In the genomic region with DNA sequence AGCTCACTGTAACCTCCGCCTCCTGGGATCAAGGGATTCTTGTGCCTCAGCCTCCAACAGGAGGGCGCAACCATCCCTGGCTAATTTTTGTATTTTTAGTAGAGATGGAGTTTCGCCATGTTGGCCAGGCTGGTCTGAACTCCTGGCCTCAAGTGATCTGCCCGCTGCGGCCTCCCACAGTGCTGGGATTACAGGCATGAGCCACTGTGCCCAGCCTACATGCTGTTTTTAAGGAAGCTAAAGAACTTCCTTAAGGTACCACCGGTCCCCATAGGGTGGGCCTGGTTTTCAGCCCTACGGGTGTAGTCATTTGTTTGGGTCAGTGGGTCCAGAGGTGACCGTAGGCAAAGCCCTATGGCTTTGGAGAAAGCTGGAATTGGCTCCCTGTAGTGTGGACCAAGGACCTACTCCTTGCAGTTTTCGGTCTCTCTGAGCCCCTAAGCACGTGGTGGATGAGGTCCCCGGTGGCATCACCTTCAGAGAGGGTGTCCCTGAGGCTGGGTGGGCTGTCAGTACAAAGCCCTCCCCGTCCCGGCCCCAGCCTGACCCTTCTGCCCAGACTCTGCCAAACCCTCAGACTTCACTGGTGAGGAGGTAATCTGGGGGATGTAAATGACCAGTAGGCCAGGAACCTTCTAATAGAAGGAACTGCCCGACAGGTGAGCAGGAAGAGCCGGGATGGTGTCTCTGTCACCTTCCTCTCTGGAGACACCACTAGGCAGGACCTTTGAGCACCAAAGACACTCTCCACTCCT, we compare ENCODE assay signal across 28 cellular contexts. TPM values are rescaled to one million over a fixed set of nuclear protein-coding genes. Genes with fewer than 3 reads are reported as not detected.
"Had no signal": no experiment of that assay in that cellular context is flagged by ENCODE, and none has a peak within 500 bp of the region (broad histone marks: within the 10 kb centered on the region; RNA-seq: fewer than 3 reads in every experiment).

No MANE protein-coding gene starts in this region.

- H3K27me3 ChIP-seq: colonic mucosa, esophagus squamous epithelium, ovary, stomach, thyroid gland, upper lobe of right lung had no signal

- H3K4me3 ChIP-seq: colonic mucosa, esophagus squamous epithelium, ovary, skin epidermis, stomach, thyroid gland, upper lobe of right lung had no signal

- H3K9me3 Mint-ChIP-seq: activated CD8-positive, alpha-beta T cell treated with anti-CD3 and anti-CD28 coated beads for 36 hours; activated naive CD4-positive, alpha-beta T cell treated with anti-CD3 and anti-CD28 coated beads, Interleukin-2, amount 10 ng/mL, durations not matched to agents 7 days and 5 days; activated T-helper 1 cell treated with anti-CD3 and anti-CD28 coated beads, Interleukin-12 subunit alpha, Interleukin-12 subunit beta, Interleukin-2, Interleukin-4 antibody, amounts not matched to agents 30 ng/mL and 10 ng/mL and 1 ng/mL, durations not matched to agents 14 hours and 24 hours and 36 hours; naive B cell; nephron progenitor cell; stimulated activated naive B cell treated with anti-CD40 and anti-IgM and Interleukin-4, amounts not matched to agents 10 μg/mL and 1 μg/mL and 100 μg/mL, for 72 hours had no signal

- DNase-seq: activated CD4-positive, alpha-beta T cell treated with anti-CD3 and anti-CD28 coated beads, Interleukin-2, amount 50 U/mL, for 1 hour; activated CD4-positive, CD25-positive, alpha-beta regulatory T cell treated with anti-CD3 and anti-CD28 coated beads, Interleukin-2, amount 50 U/mL, for 72 hours; activated CD8-positive, alpha-beta T cell treated with anti-CD3 and anti-CD28 coated beads for 36 hours; activated gamma-delta T cell; activated naive CD4-positive, alpha-beta T cell treated with anti-CD3 and anti-CD28 coated beads, Interleukin-2, amount 10 ng/mL, durations not matched to agents 7 days and 5 days; anterior cingulate cortex; cerebellar nuclear complex; colonic mucosa; effector CD8-positive, alpha-beta T cell; esophagus squamous epithelium; foreskin melanocyte; mammary epithelial cell; naive B cell; nephron progenitor cell; retina; stimulated activated CD4-positive, alpha-beta T cell treated with anti-CD3 and anti-CD28 coated beads, Interleukin-4, amount 100 ng/mL, for 24 hours; stimulated activated naive B cell treated with anti-CD40 and anti-IgM and Interleukin-4, amounts not matched to agents 10 μg/mL and 1 μg/mL and 100 μg/mL, for 72 hours; stomach; T1000; thyroid gland; upper lobe of right lung had no signal

- H3K27ac ChIP-seq: colonic mucosa, epithelial cell of prostate, esophagus squamous epithelium, ovary, stomach, thyroid gland, upper lobe of right lung had no signal

- ATAC-seq: activated CD8-positive, alpha-beta T cell treated with anti-CD3 and anti-CD28 coated beads for 36 hours; sciatic nerve; stimulated activated naive B cell treated with anti-CD40 and anti-IgM and Interleukin-4, amounts not matched to agents 10 μg/mL and 1 μg/mL and 100 μg/mL, for 72 hours; upper lobe of right lung had no signal

- H3K27ac Mint-ChIP-seq: activated CD8-positive, alpha-beta T cell treated with anti-CD3 and anti-CD28 coated beads for 36 hours; activated naive CD4-positive, alpha-beta T cell treated with anti-CD3 and anti-CD28 coated beads, Interleukin-2, amount 10 ng/mL, durations not matched to agents 7 days and 5 days; activated T-helper 1 cell treated with anti-CD3 and anti-CD28 coated beads, Interleukin-12 subunit alpha, Interleukin-12 subunit beta, Interleukin-2, Interleukin-4 antibody, amounts not matched to agents 30 ng/mL and 10 ng/mL and 1 ng/mL, durations not matched to agents 14 hours and 24 hours and 36 hours; nephron progenitor cell; progenitor cell of endocrine pancreas; stimulated activated naive B cell treated with anti-CD40 and anti-IgM and Interleukin-4, amounts not matched to agents 10 μg/mL and 1 μg/mL and 100 μg/mL, for 72 hours had no signal

- H3K27me3 Mint-ChIP-seq: activated CD8-positive, alpha-beta T cell treated with anti-CD3 and anti-CD28 coated beads for 36 hours; activated naive CD4-positive, alpha-beta T cell treated with anti-CD3 and anti-CD28 coated beads, Interleukin-2, amount 10 ng/mL, durations not matched to agents 7 days and 5 days; naive B cell; progenitor cell of endocrine pancreas; stimulated activated naive B cell treated with anti-CD40 and anti-IgM and Interleukin-4, amounts not matched to agents 10 μg/mL and 1 μg/mL and 100 μg/mL, for 72 hours had no signal

- H3K36me3 ChIP-seq: colonic mucosa, ovary, thyroid gland had no signal

- H3K9me3 ChIP-seq: colonic mucosa, esophagus squamous epithelium, ovary, stomach, thyroid gland, upper lobe of right lung had no signal

- H3K4me3 Mint-ChIP-seq: activated CD8-positive, alpha-beta T cell treated with anti-CD3 and anti-CD28 coated beads for 36 hours; activated naive CD4-positive, alpha-beta T cell treated with anti-CD3 and anti-CD28 coated beads, Interleukin-2, amount 10 ng/mL, durations not matched to agents 7 days and 5 days; activated T-helper 1 cell treated with anti-CD3 and anti-CD28 coated beads, Interleukin-12 subunit alpha, Interleukin-12 subunit beta, Interleukin-2, Interleukin-4 antibody, amounts not matched to agents 30 ng/mL and 10 ng/mL and 1 ng/mL, durations not matched to agents 14 hours and 24 hours and 36 hours; nephron progenitor cell; stimulated activated naive B cell treated with anti-CD40 and anti-IgM and Interleukin-4, amounts not matched to agents 10 μg/mL and 1 μg/mL and 100 μg/mL, for 72 hours had no signal

RNA-seq across cellular contexts. Expression of a gene that starts 42.3 kb away (rescaled TPM):
- total RNA-seq: activated CD8-positive, alpha-beta T cell treated with anti-CD3 and anti-CD28 coated beads for 36 hours; activated T-helper 1 cell treated with anti-CD3 and anti-CD28 coated beads, Interleukin-12 subunit alpha, Interleukin-12 subunit beta, Interleukin-2, Interleukin-4 antibody, amounts not matched to agents 30 ng/mL and 10 ng/mL and 1 ng/mL, durations not matched to agents 14 hours and 24 hours and 36 hours; T-helper 1 cell treated with Interleukin-12 subunit alpha and Interleukin-12 subunit beta and Interleukin-4 antibody, amounts not matched to agents 30 ng/mL and 1 ng/mL, for 36 hours had no signal
